1 cellular context compared by ENCODE assay signal in genomic region chr4:154617820-154618317, GRCh38.
TF ChIP-seq lines count a peak whose summit lies in the region.

No MANE protein-coding gene starts in this region.

TF ChIP-seq in HepG2, 621 proteins besides CTCF, POLR2A, EP300 and RAD21 (continued from another document and continues in another):
- TF ChIP-seq ZBTB4 (CRISPR knock-in tag; IDR thresholded peaks at IDR 0.05; ENCODE audit: borderline replicate concordance) (no peak), KLF13 (CRISPR knock-in tag; IDR thresholded peaks at IDR 0.05) (no peak), SATB2 (CRISPR knock-in tag; IDR thresholded peaks at IDR 0.05) (peak; percentile 70; the same call in 1 of the 2 replicates), ZNF703 (CRISPR knock-in tag; IDR thresholded peaks at IDR 0.05; ENCODE audit: borderline replicate concordance) (peak; percentile 98), RBM39 (IDR thresholded peaks at IDR 0.05; ENCODE audit: low read depth, low read length, poor library complexity, severe bottlenecking) (no peak), JDP2 (CRISPR knock-in tag; IDR thresholded peaks at IDR 0.05; ENCODE audit: borderline replicate concordance) (peak; percentile 79; the same call in 1 of the 2 replicates), ZNF614 (CRISPR knock-in tag; IDR thresholded peaks at IDR 0.05; ENCODE audit: borderline replicate concordance) (0 out of 2 replicates have a peak, but pooled peaks have one; percentile 77), SKI (IDR thresholded peaks at IDR 0.05; ENCODE audit: partially characterized antibody) (peak; percentile 99), NFE2L1 (CRISPR knock-in tag; IDR thresholded peaks at IDR 0.05; ENCODE audit: borderline replicate concordance) (no peak), ZNF549 (CRISPR knock-in tag; IDR thresholded peaks at IDR 0.05) (no peak), HCFC1 (IDR thresholded peaks at IDR 0.05; ENCODE audit: low read depth, low read length) (no peak), KLF6 (CRISPR knock-in tag; IDR thresholded peaks at IDR 0.05) (peak; percentile 76), CBX5 (CRISPR knock-in tag; IDR thresholded peaks at IDR 0.05; ENCODE audit: borderline replicate concordance) (no peak), ZNF558 (CRISPR knock-in tag; IDR thresholded peaks at IDR 0.05; ENCODE audit: borderline replicate concordance) (0 out of 2 replicates have a peak, but pooled peaks have one; percentile 59), NR2F2 (IDR thresholded peaks at IDR 0.05; ENCODE audit: borderline replicate concordance, low read depth) (peak; percentile 100), HNF1B (CRISPR knock-in tag; IDR thresholded peaks at IDR 0.05) (peak; percentile 91), ZNF34 (CRISPR knock-in tag; IDR thresholded peaks at IDR 0.05; ENCODE audit: borderline replicate concordance) (peak; percentile 60; the same call in 1 of the 2 replicates), ZNF432 (CRISPR knock-in tag; IDR thresholded peaks at IDR 0.05; ENCODE audit: borderline replicate concordance) (no peak), GPN1 (CRISPR knock-in tag; IDR thresholded peaks at IDR 0.05; ENCODE audit: borderline replicate concordance) (no peak), ATF7-NPFF (CRISPR knock-in tag; IDR thresholded peaks at IDR 0.05; ENCODE audit: low read depth) (0 out of 2 replicates have a peak, but pooled peaks have one; percentile 24), ELF1 (CRISPR knock-in tag; IDR thresholded peaks at IDR 0.05) (peak; percentile 55; the same call in 1 of the 2 replicates), TCF7L2 (IDR thresholded peaks at IDR 0.05; ENCODE audit: low read depth, low read length) (peak; percentile 99), PRPF4 (IDR thresholded peaks at IDR 0.05; ENCODE audit: low read depth, low read length, poor library complexity, severe bottlenecking) (no peak), ZNF772 (CRISPR knock-in tag; IDR thresholded peaks at IDR 0.05) (peak; percentile 65), GFI1 (CRISPR knock-in tag; IDR thresholded peaks at IDR 0.05; ENCODE audit: borderline replicate concordance) (peak; percentile 100), SP4 (CRISPR knock-in tag; IDR thresholded peaks at IDR 0.05) (no peak), MXI1 (IDR thresholded peaks at IDR 0.05; ENCODE audit: borderline replicate concordance, low read depth, low read length) (peak; percentile 33; the same call in 1 of the 3 replicates), KLF16 (CRISPR knock-in tag; IDR thresholded peaks at IDR 0.05) (peak in 1 of 2 experiments; percentile 93; a peak in 2 of 4 replicates), ZNF10 (CRISPR knock-in tag; IDR thresholded peaks at IDR 0.05; ENCODE audit: borderline replicate concordance, low read depth) (no peak), SETDB1 (CRISPR knock-in tag; IDR thresholded peaks at IDR 0.05; ENCODE audit: borderline replicate concordance) (no peak), GATA4 (IDR thresholded peaks at IDR 0.05; ENCODE audit: borderline replicate concordance, low read depth) (peak; percentile 99), ATF1 (CRISPR knock-in tag; IDR thresholded peaks at IDR 0.05) (peak; percentile 89), PPARG (CRISPR knock-in tag; conservative IDR thresholded peaks at IDR 0.05) (peak; percentile 96), NCOA1 (CRISPR knock-in tag; IDR thresholded peaks at IDR 0.05) (peak; percentile 98), NFYB (CRISPR knock-in tag; IDR thresholded peaks at IDR 0.05) (no peak), NR2F6 (IDR thresholded peaks at IDR 0.05) (peak; percentile 100), NR2F6 (CRISPR knock-in tag; IDR thresholded peaks at IDR 0.05) (peak; percentile 98), TAF1 (CRISPR knock-in tag; IDR thresholded peaks at IDR 0.05) (no peak), FOXK1 (CRISPR knock-in tag; IDR thresholded peaks at IDR 0.05; ENCODE audit: borderline replicate concordance, low read depth) (peak; percentile 100)
- TF ChIP-seq, protein P1, sequence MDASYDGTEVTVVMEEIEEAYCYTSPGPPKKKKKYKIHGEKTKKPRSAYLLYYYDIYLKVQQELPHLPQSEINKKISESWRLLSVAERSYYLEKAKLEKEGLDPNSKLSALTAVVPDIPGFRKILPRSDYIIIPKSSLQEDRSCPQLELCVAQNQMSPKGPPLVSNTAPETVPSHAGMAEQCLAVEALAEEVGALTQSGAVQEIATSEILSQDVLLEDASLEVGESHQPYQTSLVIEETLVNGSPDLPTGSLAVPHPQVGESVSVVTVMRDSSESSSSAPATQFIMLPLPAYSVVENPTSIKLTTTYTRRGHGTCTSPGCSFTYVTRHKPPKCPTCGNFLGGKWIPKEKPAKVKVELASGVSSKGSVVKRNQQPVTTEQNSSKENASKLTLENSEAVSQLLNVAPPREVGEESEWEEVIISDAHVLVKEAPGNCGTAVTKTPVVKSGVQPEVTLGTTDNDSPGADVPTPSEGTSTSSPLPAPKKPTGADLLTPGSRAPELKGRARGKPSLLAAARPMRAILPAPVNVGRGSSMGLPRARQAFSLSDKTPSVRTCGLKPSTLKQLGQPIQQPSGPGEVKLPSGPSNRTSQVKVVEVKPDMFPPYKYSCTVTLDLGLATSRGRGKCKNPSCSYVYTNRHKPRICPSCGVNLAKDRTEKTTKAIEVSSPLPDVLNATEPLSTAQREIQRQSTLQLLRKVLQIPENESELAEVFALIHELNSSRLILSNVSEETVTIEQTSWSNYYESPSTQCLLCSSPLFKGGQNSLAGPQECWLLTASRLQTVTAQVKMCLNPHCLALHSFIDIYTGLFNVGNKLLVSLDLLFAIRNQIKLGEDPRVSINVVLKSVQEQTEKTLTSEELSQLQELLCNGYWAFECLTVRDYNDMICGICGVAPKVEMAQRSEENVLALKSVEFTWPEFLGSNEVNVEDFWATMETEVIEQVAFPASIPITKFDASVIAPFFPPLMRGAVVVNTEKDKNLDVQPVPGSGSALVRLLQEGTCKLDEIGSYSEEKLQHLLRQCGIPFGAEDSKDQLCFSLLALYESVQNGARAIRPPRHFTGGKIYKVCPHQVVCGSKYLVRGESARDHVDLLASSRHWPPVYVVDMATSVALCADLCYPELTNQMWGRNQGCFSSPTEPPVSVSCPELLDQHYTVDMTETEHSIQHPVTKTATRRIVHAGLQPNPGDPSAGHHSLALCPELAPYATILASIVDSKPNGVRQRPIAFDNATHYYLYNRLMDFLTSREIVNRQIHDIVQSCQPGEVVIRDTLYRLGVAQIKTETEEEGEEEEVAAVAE (CRISPR knock-in tag; IDR thresholded peaks at IDR 0.05; ENCODE audit: borderline replicate concordance): peak; percentile 79; the same call in 1 of the 2 replicates
- TF ChIP-seq, protein P2, sequence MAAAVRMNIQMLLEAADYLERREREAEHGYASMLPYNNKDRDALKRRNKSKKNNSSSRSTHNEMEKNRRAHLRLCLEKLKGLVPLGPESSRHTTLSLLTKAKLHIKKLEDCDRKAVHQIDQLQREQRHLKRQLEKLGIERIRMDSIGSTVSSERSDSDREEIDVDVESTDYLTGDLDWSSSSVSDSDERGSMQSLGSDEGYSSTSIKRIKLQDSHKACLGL (CRISPR knock-in tag; IDR thresholded peaks at IDR 0.05): no peak
- TF ChIP-seq, protein P3, sequence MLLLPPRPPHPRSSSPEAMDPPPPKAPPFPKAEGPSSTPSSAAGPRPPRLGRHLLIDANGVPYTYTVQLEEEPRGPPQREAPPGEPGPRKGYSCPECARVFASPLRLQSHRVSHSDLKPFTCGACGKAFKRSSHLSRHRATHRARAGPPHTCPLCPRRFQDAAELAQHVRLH (CRISPR knock-in tag; IDR thresholded peaks at IDR 0.05; ENCODE audit: borderline replicate concordance, low read depth): peak; percentile 66; the same call in 1 of the 2 replicates
- TF ChIP-seq, protein P4, sequence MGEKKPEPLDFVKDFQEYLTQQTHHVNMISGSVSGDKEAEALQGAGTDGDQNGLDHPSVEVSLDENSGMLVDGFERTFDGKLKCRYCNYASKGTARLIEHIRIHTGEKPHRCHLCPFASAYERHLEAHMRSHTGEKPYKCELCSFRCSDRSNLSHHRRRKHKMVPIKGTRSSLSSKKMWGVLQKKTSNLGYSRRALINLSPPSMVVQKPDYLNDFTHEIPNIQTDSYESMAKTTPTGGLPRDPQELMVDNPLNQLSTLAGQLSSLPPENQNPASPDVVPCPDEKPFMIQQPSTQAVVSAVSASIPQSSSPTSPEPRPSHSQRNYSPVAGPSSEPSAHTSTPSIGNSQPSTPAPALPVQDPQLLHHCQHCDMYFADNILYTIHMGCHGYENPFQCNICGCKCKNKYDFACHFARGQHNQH (CRISPR knock-in tag; IDR thresholded peaks at IDR 0.05): peak; percentile 79; the same call in 1 of the 2 replicates
- TF ChIP-seq, protein P5, sequence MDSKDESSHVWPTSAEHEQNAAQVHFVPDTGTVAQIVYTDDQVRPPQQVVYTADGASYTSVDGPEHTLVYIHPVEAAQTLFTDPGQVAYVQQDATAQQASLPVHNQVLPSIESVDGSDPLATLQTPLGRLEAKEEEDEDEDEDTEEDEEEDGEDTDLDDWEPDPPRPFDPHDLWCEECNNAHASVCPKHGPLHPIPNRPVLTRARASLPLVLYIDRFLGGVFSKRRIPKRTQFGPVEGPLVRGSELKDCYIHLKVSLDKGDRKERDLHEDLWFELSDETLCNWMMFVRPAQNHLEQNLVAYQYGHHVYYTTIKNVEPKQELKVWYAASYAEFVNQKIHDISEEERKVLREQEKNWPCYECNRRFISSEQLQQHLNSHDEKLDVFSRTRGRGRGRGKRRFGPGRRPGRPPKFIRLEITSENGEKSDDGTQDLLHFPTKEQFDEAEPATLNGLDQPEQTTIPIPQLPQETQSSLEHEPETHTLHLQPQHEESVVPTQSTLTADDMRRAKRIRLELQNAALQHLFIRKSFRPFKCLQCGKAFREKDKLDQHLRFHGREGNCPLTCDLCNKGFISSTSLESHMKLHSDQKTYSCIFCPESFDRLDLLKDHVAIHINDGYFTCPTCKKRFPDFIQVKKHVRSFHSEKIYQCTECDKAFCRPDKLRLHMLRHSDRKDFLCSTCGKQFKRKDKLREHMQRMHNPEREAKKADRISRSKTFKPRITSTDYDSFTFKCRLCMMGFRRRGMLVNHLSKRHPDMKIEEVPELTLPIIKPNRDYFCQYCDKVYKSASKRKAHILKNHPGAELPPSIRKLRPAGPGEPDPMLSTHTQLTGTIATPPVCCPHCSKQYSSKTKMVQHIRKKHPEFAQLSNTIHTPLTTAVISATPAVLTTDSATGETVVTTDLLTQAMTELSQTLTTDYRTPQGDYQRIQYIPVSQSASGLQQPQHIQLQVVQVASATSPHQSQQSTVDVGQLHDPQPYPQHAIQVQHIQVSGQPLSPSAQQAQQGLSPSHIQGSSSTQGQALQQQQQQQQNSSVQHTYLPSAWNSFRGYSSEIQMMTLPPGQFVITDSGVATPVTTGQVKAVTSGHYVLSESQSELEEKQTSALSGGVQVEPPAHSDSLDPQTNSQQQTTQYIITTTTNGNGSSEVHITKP (CRISPR knock-in tag; IDR thresholded peaks at IDR 0.05; ENCODE audit: low read depth): peak; percentile 34; the same call in 1 of the 2 replicates
- TF ChIP-seq, protein P6, sequence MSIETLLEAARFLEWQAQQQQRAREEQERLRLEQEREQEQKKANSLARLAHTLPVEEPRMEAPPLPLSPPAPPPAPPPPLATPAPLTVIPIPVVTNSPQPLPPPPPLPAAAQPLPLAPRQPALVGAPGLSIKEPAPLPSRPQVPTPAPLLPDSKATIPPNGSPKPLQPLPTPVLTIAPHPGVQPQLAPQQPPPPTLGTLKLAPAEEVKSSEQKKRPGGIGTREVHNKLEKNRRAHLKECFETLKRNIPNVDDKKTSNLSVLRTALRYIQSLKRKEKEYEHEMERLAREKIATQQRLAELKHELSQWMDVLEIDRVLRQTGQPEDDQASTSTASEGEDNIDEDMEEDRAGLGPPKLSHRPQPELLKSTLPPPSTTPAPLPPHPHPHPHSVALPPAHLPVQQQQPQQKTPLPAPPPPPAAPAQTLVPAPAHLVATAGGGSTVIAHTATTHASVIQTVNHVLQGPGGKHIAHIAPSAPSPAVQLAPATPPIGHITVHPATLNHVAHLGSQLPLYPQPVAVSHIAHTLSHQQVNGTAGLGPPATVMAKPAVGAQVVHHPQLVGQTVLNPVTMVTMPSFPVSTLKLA (IDR thresholded peaks at IDR 0.05): no peak
